In the genomic region with DNA sequence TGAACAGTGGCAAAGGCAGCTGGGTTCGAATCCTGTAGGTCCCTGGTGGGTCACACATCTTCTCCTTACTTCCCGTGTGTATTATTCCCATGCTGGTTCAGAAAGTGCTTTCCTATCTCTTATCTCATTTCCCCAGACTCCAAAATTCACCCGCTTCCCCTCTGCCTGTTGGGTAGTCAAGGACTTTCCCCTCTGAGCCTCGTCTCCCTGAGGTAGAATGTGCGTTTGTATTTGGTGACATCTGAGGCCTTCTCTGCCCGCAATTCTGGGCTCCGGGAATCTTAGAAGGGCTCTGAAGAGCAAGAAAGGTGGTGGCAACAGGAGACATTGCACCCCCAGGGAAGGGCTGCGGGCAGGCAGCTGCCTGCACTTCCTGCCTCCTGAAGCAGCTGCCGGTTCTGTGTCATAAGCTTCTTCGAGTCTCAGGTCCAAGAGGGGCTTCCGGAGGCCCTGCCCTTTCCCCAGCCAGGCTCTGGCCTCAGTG, we compare ENCODE assay signal across 13 cellular contexts. TPM values are rescaled to one million over a fixed set of nuclear protein-coding genes. Genes with fewer than 3 reads are reported as not detected.
DNase-seq lines count a peak whose midpoint lies in the region; ATAC-seq and TF ChIP-seq lines count a peak whose summit lies in the region.
"Had no signal": no experiment of that assay in that cellular context is flagged by ENCODE, and none has a peak within 500 bp of the region (broad histone marks: within the 10 kb centered on the region; RNA-seq: fewer than 3 reads in every experiment).

No MANE protein-coding gene starts in this region.

- peak overlapping the region; percentile 51 for H3K27ac Mint-ChIP-seq in activated T-cell treated with anti-CD3 and anti-CD28 coated beads, Interleukin-2, amount 50 U/mL, for 72 hours

- TF ChIP-seq POLR2A in right lobe of liver (IDR thresholded peaks at IDR 0.05) = no peak

- H3K36me3 Mint-ChIP-seq in activated T-cell treated with anti-CD3 and anti-CD28 coated beads, Interleukin-2, amount 50 U/mL, for 72 hours (ENCODE audit: insufficient read depth in 2 of 2) = no peaks in the 10 kb centered on the region

- peaks cover 37% of the 10 kb centered on the region for H3K4me1 Mint-ChIP-seq in activated T-cell treated with anti-CD3 and anti-CD28 coated beads, Interleukin-2, amount 50 U/mL, for 72 hours (ENCODE audit: low read depth)

- no peaks in the 10 kb centered on the region for H3K36me3 ChIP-seq in right lobe of liver
- peaks cover 0 to 10% of the 10 kb centered on the region in 2 donors for H3K36me3 ChIP-seq in aorta (ENCODE audit: control insufficient read depth in 1 of 2, insufficient read depth in 2 of 2, low read length in 1 of 2)

- no peaks in the 10 kb centered on the region for H3K9me3 Mint-ChIP-seq in activated T-cell treated with anti-CD3 and anti-CD28 coated beads, Interleukin-2, amount 50 U/mL, for 72 hours

- peak; percentile 29 for DNase-seq in stimulated activated CD4-positive, alpha-beta T cell treated with anti-CD3 and anti-CD28 coated beads, Interleukin-15, amount 100 ng/mL, for 24 hours
- DNase-seq in stimulated activated CD4-positive, alpha-beta T cell treated with anti-CD3 and anti-CD28 coated beads, Interleukin-4, amount 100 ng/mL, for 4 hours = no peak
- peak in 1 of 2 donors; percentile 35 for DNase-seq in activated T-cell treated with anti-CD3 and anti-CD28 coated beads, Interleukin-2, amount 50 U/mL, for 72 hours
- DNase-seq in right lobe of liver (peak in 2 of 3 donors; percentile 44 to 46), aorta (peak; percentile 40 to 57), NCI-H1092 treated with DMSO at 0.1 percent for 48 hours (lab: John Stamatoyannopoulos, UW) (no peak), NCI-H510A treated with DMSO at 0.1 percent for 48 hours (lab: John Stamatoyannopoulos, UW) (no peak)
- DNase-seq: activated gamma-delta T cell; SHP77 treated with DMSO at 0.1 percent for 48 hours; stimulated activated CD4-positive, alpha-beta T cell treated with anti-CD3 and anti-CD28 coated beads, Interleukin-1b, Interleukin-23, amount 100 ng/mL, for 48 hours had no signal

- H3K4me3 Mint-ChIP-seq in activated T-cell treated with anti-CD3 and anti-CD28 coated beads, Interleukin-2, amount 50 U/mL, for 72 hours = peak overlapping the region; percentile 36 to 48

- H3K27me3 Mint-ChIP-seq in activated T-cell treated with anti-CD3 and anti-CD28 coated beads, Interleukin-2, amount 50 U/mL, for 72 hours (ENCODE audit: low read depth) = peaks cover 17% of the 10 kb centered on the region

- H3K4me3 ChIP-seq in right lobe of liver (no peak overlapping the region), aorta (ENCODE audit: low read length in 2 of 2) (no peak overlapping the region)

- peak; percentile 72 to 74 for ATAC-seq in activated T-cell treated with anti-CD3 and anti-CD28 coated beads, Interleukin-2, amount 50 U/mL, for 72 hours (replicated peaks in 1 of 2)
- ATAC-seq in right lobe of liver = peak; percentile 30 to 48 (median 32)
- no peak for ATAC-seq in aorta (ENCODE audit: low FRiP score)
- ATAC-seq in HG03378 (IDR thresholded peaks at IDR 0.05; ENCODE audit: unreplicated experiment) = no peak

- 32% methylated on average over 11 of the region's 11 CpGs for WGBS in right lobe of liver (ENCODE audit: insufficient coverage, low coverage, low lambda C conversion rate, missing lambda C conversion rate)
- 69 to 71% methylated on average over 11 of the region's 11 CpGs for WGBS in aorta, 2 donors

- H3K4me1 ChIP-seq in right lobe of liver (no peaks in the 10 kb centered on the region), aorta (ENCODE audit: control insufficient read depth in 1 of 2, insufficient read depth in 2 of 2, low read length in 2 of 2) (peaks cover 0 to 2% of the 10 kb centered on the region in 2 donors)

- H3K27ac ChIP-seq in right lobe of liver = peak overlapping the region in 1 of 3 donors; percentile 28
- H3K27ac ChIP-seq in aorta (ENCODE audit: low read depth in 1 of 2, low read length in 2 of 2) = no peak overlapping the region

- no peak for TF ChIP-seq CTCF in right lobe of liver (IDR thresholded peaks at IDR 0.05)

- intact Hi-C loops in right lobe of liver (cut with DNase I) = no loop called here
- intact Hi-C loops in aorta (cut with DNase I) = loop anchor here in 1 of 2 donors (5.0 kb wide), 2 partner anchors 47 to 87 kb away; no protein-coding TSS in a partner anchor

- no peaks in the 10 kb centered on the region for H3K9me3 ChIP-seq in right lobe of liver
- H3K9me3 ChIP-seq in aorta (ENCODE audit: control insufficient read depth, low read length) = no peaks in the 10 kb centered on the region
- H3K9me3 ChIP-seq: Caco-2 had no signal

- H3K27me3 ChIP-seq in right lobe of liver (no peaks in the 10 kb centered on the region), aorta (ENCODE audit: control insufficient read depth in 1 of 2, insufficient read depth in 2 of 2, low read length in 1 of 2) (no peaks in the 10 kb centered on the region)

RNA-seq across cellular contexts. Expression of a gene that starts 5.9 kb away (rescaled TPM):
- total RNA-seq in activated T-cell treated with anti-CD3 and anti-CD28 coated beads, Interleukin-2, amount 50 U/mL, for 72 hours = 10 to 100 TPM; 12.5 to 16.4 TPM
- total RNA-seq in right lobe of liver = 10 to 100 TPM in 4 of 6 experiments, 1 to 10 TPM in 2; 7.4 to 19.5 (median 14.5) TPM
- 100 to 1,000 TPM; 130 to 174 TPM for total RNA-seq in aorta
- 100 to 1,000 TPM in 1 of 2 donors, 10 to 100 TPM in 1; 38.8 to 121 TPM for polyA plus RNA-seq in aorta
- total RNA-seq: M059J had no signal

Comparison
In these comparisons a context has a peak if more than half of its experiments do, and no peak if none do; other contexts are left out.
1. DNase-seq: peak in stimulated activated CD4-positive, alpha-beta T cell treated with anti-CD3 and anti-CD28 coated beads, Interleukin-15, amount 100 ng/mL, for 24 hours (single experiment), right lobe of liver (2 of 3) and aorta (2 of 2); none in stimulated activated CD4-positive, alpha-beta T cell treated with anti-CD3 and anti-CD28 coated beads, Interleukin-4, amount 100 ng/mL, for 4 hours (0 of 2), NCI-H1092 treated with DMSO at 0.1 percent for 48 hours (single experiment) and NCI-H510A treated with DMSO at 0.1 percent for 48 hours (single experiment).
2. ATAC-seq: peak in activated T-cell treated with anti-CD3 and anti-CD28 coated beads, Interleukin-2, amount 50 U/mL, for 72 hours (2 of 2) and right lobe of liver (4 of 4); none in aorta (single experiment) and HG03378 (single experiment).
3. RNA of a gene that starts 5.9 kb away (total RNA-seq): 130 to 174 TPM in aorta; 12.5 to 16.4 TPM in activated T-cell treated with anti-CD3 and anti-CD28 coated beads, Interleukin-2, amount 50 U/mL, for 72 hours and 7.4 to 19.5 TPM in right lobe of liver; every median in the first group is over 4 times any median in the second.